Comparison of ENCODE assay signal across 10 cellular contexts in genomic region chr2:42829556-42830510, GRCh38. TPM values are rescaled to one million over a fixed set of nuclear protein-coding genes. Genes with fewer than 3 reads are reported as not detected.
DNase-seq lines count a peak whose midpoint lies in the region; ATAC-seq and TF ChIP-seq lines count a peak whose summit lies in the region.
"Had no signal": no experiment of that assay in that cellular context is flagged by ENCODE, and none has a peak within 500 bp of the region (broad histone marks: within the 10 kb centered on the region; RNA-seq: fewer than 3 reads in every experiment).

No MANE protein-coding gene starts in this region.

- H3K27ac ChIP-seq in breast epithelium, result peak overlapping the region; percentile 52 to 85

- no TSS peak for BruUV-seq in MCF 10A (replicated peaks; lab: Mats Ljungman, UMichigan)

- H3K4me3 ChIP-seq in breast epithelium (no peak overlapping the region), adipocyte (ENCODE audit: low read length) (peak overlapping the region; percentile 56)

- TF ChIP-seq POLR2A in breast epithelium (IDR thresholded peaks at IDR 0.05), result no peak

- intact Hi-C loops in breast epithelium (cut with DNase I; ENCODE audit: low total_unique reads) (loop anchor here (10.0 kb wide), 2 partner anchors 395 to 655 kb away; partner anchors contain the start of gene ZFP36L2), MCF 10A (cut with micrococcal nuclease) (loop anchor here (1.0 to 2.0 kb wide), 2 partner anchors 655 to 712 kb away; no protein-coding TSS in a partner anchor)

- H3K27me3 Mint-ChIP-seq in MCF 10A (ENCODE audit: insufficient read depth, unreplicated experiment) (no peaks in the 10 kb centered on the region), mesothelial cell of epicardium (ENCODE audit: low read depth) (no peaks in the 10 kb centered on the region), type B pancreatic cell (peaks cover 2% of the 10 kb centered on the region)

- ATAC-seq in GM21528 (IDR thresholded peaks at IDR 0.05; ENCODE audit: low FRiP score, unreplicated experiment), result no peak

- H3K36me3 Mint-ChIP-seq in MCF 10A (ENCODE audit: insufficient read depth, unreplicated experiment), result no peaks in the 10 kb centered on the region
- no peaks in the 10 kb centered on the region for H3K36me3 Mint-ChIP-seq in mesothelial cell of epicardium
- H3K36me3 Mint-ChIP-seq in type B pancreatic cell, result no peaks in the 10 kb centered on the region

- POLR2A ChIA-PET in MCF 10A (lab: Yijun Ruan, JAX), result interaction anchor here (1.1 kb wide), 1 partner anchor 654 kb away, joined by 3 read pairs; no protein-coding TSS in a partner anchor

- H3K4me3 Mint-ChIP-seq in MCF 10A (ENCODE audit: unreplicated experiment) (no peak overlapping the region), mesothelial cell of epicardium (no peak overlapping the region), type B pancreatic cell (peak overlapping the region; percentile 36)
- H3K4me3 Mint-ChIP-seq: endodermal cell, neural crest cell had no signal

- H3K9me3 Mint-ChIP-seq in MCF 10A (ENCODE audit: unreplicated experiment) (no peaks in the 10 kb centered on the region), mesothelial cell of epicardium (peaks cover 3% of the 10 kb centered on the region), type B pancreatic cell (no peaks in the 10 kb centered on the region)
- H3K9me3 Mint-ChIP-seq: endodermal cell had no signal

- H3K4me1 ChIP-seq in breast epithelium (peaks cover 4 to 20% of the 10 kb centered on the region in 2 donors), adipocyte (ENCODE audit: control insufficient read depth, insufficient read depth, low read length) (peaks cover 26% of the 10 kb centered on the region)

- no peak for TF ChIP-seq CTCF in breast epithelium (IDR thresholded peaks at IDR 0.05)
- no peak for TF ChIP-seq CTCF in MCF 10A (IDR thresholded peaks at IDR 0.05; ENCODE audit: unreplicated experiment)
- no peak for TF ChIP-seq CTCF in mesothelial cell of epicardium (IDR thresholded peaks at IDR 0.05; ENCODE audit: unreplicated experiment)
- TF ChIP-seq CTCF in type B pancreatic cell (conservative IDR thresholded peaks at IDR 0.05), result no peak

- H3K27me3 ChIP-seq in breast epithelium (no peaks in the 10 kb centered on the region), adipocyte (replicated peaks; ENCODE audit: control insufficient read depth, insufficient read depth, low read length) (no peaks in the 10 kb centered on the region)

- H3K4me1 Mint-ChIP-seq in MCF 10A (ENCODE audit: insufficient read depth, unreplicated experiment) (peaks cover 26% of the 10 kb centered on the region), mesothelial cell of epicardium (peaks cover 22% of the 10 kb centered on the region), type B pancreatic cell (ENCODE audit: unreplicated experiment) (peaks cover 27% of the 10 kb centered on the region)

- H3K9me3 ChIP-seq in breast epithelium (no peaks in the 10 kb centered on the region), adipocyte (ENCODE audit: control insufficient read depth, low read length) (no peaks in the 10 kb centered on the region)

- no peak overlapping the region for H3K27ac Mint-ChIP-seq in MCF 10A (ENCODE audit: low read depth, unreplicated experiment)
- peak overlapping the region; percentile 1 for H3K27ac Mint-ChIP-seq in mesothelial cell of epicardium
- H3K27ac Mint-ChIP-seq in type B pancreatic cell, result no peak overlapping the region
- H3K27ac Mint-ChIP-seq: endodermal cell had no signal

- DNase-seq in breast epithelium (ENCODE audit: low spot score in 2 of 2), result peak in 1 of 2 donors; percentile 16
- no peak for DNase-seq in MCF 10A (ENCODE audit: unreplicated experiment)
- no peak for DNase-seq in adipocyte (ENCODE audit: low read depth)
- peak in 1 of 2 experiments; percentile 36 for DNase-seq in mesothelial cell of epicardium (ENCODE audit: low spot score in 2 of 2, unreplicated experiment in 2 of 2)
- peak; percentile 45 for DNase-seq in type B pancreatic cell (ENCODE audit: extremely low spot score, unreplicated experiment)
- no peak for DNase-seq in NOMO-1 (lab: John Stamatoyannopoulos, UW; ENCODE audit: unreplicated experiment in 2 of 2)
- DNase-seq in SK-N-DZ (ENCODE audit: low spot score), result no peak

- H3K36me3 ChIP-seq in breast epithelium (no peaks in the 10 kb centered on the region), adipocyte (ENCODE audit: control insufficient read depth, insufficient read depth, low read length, severe bottlenecking) (no peaks in the 10 kb centered on the region)

- H3K9ac ChIP-seq in adipocyte (ENCODE audit: low read length), result peak overlapping the region; percentile 80

- CTCF ChIA-PET in MCF 10A (lab: Yijun Ruan, JAX), result interaction anchor here (0.6 to 3.7 kb wide), 22 partner anchors 8 to 782 kb away, joined by 3 to 16 read pairs (median 3); no protein-coding TSS in a partner anchor

RNA-seq across cellular contexts. Expression of gene HAAO, which starts 37.5 kb away (rescaled TPM):
- total RNA-seq in breast epithelium (1 to 10 TPM; 4.4 to 6.2 (median 5.9) TPM), MCF 10A (2022) (not detected in 2 replicates), mesothelial cell of epicardium (23.3 to 25.7 TPM (median 25.0 TPM) in 3 replicates), type B pancreatic cell (ENCODE audit: low replicate concordance) (9.4 and 10.0 TPM in 2 replicates)
- polyA plus RNA-seq in SK-N-DZ (2014; cell fraction: cytosol; rRNA removed), result not detected in 2 replicates
- not detected in 2 replicates for polyA plus RNA-seq in SK-N-DZ (2014; cell fraction: nucleus; rRNA removed)
